ENCODE assay signal across 2 cellular contexts in genomic region chr19:6531956-6532243, GRCh38.
TF ChIP-seq lines count a peak whose summit lies in the region.

No MANE protein-coding gene starts in this region.

TF ChIP-seq in A549, 52 proteins besides CTCF, POLR2A, EP300 and RAD21:
- TF ChIP-seq, protein P1, sequence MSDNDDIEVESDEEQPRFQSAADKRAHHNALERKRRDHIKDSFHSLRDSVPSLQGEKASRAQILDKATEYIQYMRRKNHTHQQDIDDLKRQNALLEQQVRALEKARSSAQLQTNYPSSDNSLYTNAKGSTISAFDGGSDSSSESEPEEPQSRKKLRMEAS (IDR thresholded peaks at IDR 0.05) = no peak
- TF ChIP-seq ESRRA (IDR thresholded peaks at IDR 0.05; ENCODE audit: borderline replicate concordance, low read length) (no peak), CEBPB (IDR thresholded peaks at IDR 0.05) (no peak), EHMT2 (IDR thresholded peaks at IDR 0.05; ENCODE audit: low read depth) (no peak), SMC3 (IDR thresholded peaks at IDR 0.05) (no peak), KDM5A (IDR thresholded peaks at IDR 0.05) (no peak), USF2 (IDR thresholded peaks at IDR 0.05) (no peak), HEYL (CRISPR knock-in tag; IDR thresholded peaks at IDR 0.05) (no peak), NFE2L2 (conservative IDR thresholded peaks at IDR 0.05; ENCODE audit: low read length) (no peak), ZSCAN20 (CRISPR knock-in tag; IDR thresholded peaks at IDR 0.05) (no peak), NPAS2 (CRISPR knock-in tag; IDR thresholded peaks at IDR 0.05; ENCODE audit: borderline replicate concordance) (no peak), HOXB13 (CRISPR knock-in tag; IDR thresholded peaks at IDR 0.05; ENCODE audit: low read depth) (no peak), TFCP2L1 (CRISPR knock-in tag; IDR thresholded peaks at IDR 0.05) (no peak)
- TF ChIP-seq, protein P2, sequence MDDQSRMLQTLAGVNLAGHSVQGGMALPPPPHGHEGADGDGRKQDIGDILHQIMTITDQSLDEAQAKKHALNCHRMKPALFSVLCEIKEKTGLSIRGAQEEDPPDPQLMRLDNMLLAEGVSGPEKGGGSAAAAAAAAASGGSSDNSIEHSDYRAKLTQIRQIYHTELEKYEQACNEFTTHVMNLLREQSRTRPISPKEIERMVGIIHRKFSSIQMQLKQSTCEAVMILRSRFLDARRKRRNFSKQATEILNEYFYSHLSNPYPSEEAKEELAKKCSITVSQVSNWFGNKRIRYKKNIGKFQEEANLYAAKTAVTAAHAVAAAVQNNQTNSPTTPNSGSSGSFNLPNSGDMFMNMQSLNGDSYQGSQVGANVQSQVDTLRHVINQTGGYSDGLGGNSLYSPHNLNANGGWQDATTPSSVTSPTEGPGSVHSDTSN (IDR thresholded peaks at IDR 0.05) = no peak
- TF ChIP-seq, protein P3, sequence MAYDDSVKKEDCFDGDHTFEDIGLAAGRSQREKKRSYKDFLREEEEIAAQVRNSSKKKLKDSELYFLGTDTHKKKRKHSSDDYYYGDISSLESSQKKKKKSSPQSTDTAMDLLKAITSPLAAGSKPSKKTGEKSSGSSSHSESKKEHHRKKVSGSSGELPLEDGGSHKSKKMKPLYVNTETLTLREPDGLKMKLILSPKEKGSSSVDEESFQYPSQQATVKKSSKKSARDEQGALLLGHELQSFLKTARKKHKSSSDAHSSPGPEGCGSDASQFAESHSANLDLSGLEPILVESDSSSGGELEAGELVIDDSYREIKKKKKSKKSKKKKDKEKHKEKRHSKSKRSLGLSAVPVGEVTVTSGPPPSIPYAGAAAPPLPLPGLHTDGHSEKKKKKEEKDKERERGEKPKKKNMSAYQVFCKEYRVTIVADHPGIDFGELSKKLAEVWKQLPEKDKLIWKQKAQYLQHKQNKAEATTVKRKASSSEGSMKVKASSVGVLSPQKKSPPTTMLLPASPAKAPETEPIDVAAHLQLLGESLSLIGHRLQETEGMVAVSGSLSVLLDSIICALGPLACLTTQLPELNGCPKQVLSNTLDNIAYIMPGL (CRISPR knock-in tag; IDR thresholded peaks at IDR 0.05; ENCODE audit: borderline replicate concordance) = no peak

TF ChIP-seq in GM23338, 12 proteins besides CTCF, POLR2A, EP300 and RAD21:
- TF ChIP-seq ETS1 (IDR thresholded peaks at IDR 0.05) (no peak), NANOG (IDR thresholded peaks at IDR 0.05; ENCODE audit: borderline replicate concordance) (no peak), CREB1 (CRISPR knock-in tag; IDR thresholded peaks at IDR 0.05; ENCODE audit: low read depth) (no peak), POLR2AphosphoS5 (IDR thresholded peaks at IDR 0.05; ENCODE audit: low read depth) (no peak), ZNF114 (CRISPR knock-in tag; IDR thresholded peaks at IDR 0.05) (no peak), STAT1 (IDR thresholded peaks at IDR 0.05; ENCODE audit: unreplicated experiment) (no peak), REST (IDR thresholded peaks at IDR 0.05; ENCODE audit: unreplicated experiment) (no peak), JUNB (IDR thresholded peaks at IDR 0.05; ENCODE audit: unreplicated experiment) (no peak), ZNF331 (CRISPR knock-in tag; IDR thresholded peaks at IDR 0.05; ENCODE audit: low read depth) (no peak), EZH2phosphoT487 (IDR thresholded peaks at IDR 0.05; ENCODE audit: unreplicated experiment) (no peak)
- TF ChIP-seq, protein P4, sequence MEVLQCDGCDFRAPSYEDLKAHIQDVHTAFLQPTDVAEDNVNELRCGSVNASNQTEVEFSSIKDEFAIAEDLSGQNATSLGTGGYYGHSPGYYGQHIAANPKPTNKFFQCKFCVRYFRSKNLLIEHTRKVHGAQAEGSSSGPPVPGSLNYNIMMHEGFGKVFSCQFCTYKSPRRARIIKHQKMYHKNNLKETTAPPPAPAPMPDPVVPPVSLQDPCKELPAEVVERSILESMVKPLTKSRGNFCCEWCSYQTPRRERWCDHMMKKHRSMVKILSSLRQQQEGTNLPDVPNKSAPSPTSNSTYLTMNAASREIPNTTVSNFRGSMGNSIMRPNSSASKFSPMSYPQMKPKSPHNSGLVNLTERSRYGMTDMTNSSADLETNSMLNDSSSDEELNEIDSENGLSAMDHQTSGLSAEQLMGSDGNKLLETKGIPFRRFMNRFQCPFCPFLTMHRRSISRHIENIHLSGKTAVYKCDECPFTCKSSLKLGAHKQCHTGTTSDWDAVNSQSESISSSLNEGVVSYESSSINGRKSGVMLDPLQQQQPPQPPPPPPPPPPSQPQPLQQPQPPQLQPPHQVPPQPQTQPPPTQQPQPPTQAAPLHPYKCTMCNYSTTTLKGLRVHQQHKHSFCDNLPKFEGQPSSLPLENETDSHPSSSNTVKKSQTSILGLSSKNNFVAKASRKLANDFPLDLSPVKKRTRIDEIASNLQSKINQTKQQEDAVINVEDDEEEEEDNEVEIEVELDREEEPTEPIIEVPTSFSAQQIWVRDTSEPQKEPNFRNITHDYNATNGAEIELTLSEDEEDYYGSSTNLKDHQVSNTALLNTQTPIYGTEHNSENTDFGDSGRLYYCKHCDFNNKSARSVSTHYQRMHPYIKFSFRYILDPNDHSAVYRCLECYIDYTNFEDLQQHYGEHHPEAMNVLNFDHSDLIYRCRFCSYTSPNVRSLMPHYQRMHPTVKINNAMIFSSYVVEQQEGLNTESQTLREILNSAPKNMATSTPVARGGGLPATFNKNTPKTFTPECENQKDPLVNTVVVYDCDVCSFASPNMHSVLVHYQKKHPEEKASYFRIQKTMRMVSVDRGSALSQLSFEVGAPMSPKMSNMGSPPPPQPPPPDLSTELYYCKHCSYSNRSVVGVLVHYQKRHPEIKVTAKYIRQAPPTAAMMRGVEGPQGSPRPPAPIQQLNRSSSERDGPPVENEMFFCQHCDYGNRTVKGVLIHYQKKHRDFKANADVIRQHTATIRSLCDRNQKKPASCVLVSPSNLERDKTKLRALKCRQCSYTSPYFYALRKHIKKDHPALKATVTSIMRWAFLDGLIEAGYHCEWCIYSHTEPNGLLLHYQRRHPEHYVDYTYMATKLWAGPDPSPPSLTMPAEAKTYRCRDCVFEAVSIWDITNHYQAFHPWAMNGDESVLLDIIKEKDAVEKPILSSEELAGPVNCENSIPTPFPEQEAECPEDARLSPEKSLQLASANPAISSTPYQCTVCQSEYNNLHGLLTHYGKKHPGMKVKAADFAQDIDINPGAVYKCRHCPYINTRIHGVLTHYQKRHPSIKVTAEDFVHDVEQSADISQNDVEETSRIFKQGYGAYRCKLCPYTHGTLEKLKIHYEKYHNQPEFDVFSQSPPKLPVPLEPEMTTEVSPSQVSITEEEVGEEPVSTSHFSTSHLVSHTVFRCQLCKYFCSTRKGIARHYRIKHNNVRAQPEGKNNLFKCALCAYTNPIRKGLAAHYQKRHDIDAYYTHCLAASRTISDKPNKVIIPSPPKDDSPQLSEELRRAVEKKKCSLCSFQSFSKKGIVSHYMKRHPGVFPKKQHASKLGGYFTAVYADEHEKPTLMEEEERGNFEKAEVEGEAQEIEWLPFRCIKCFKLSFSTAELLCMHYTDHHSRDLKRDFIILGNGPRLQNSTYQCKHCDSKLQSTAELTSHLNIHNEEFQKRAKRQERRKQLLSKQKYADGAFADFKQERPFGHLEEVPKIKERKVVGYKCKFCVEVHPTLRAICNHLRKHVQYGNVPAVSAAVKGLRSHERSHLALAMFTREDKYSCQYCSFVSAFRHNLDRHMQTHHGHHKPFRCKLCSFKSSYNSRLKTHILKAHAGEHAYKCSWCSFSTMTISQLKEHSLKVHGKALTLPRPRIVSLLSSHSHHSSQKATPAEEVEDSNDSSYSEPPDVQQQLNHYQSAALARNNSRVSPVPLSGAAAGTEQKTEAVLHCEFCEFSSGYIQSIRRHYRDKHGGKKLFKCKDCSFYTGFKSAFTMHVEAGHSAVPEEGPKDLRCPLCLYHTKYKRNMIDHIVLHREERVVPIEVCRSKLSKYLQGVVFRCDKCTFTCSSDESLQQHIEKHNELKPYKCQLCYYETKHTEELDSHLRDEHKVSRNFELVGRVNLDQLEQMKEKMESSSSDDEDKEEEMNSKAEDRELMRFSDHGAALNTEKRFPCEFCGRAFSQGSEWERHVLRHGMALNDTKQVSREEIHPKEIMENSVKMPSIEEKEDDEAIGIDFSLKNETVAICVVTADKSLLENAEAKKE (CRISPR knock-in tag; IDR thresholded peaks at IDR 0.05) = no peak
